In genomic region chr19:10403137-10404021, GRCh38 we compare ENCODE assay signal across 1 cellular context.
A peak's percentile ranks its signal among the peaks of the same experiment; 100 is the strongest.
TF ChIP-seq lines count a peak whose summit lies in the region.

TSS of gene CDC37 (minus strand) at chr19:10403542. CDS start at chr19:10403479, 63 bp downstream.

TF ChIP-seq in HepG2, 621 proteins besides CTCF, POLR2A, EP300 and RAD21 (continued from another document and continues in another):
- no peak for TF ChIP-seq ZNF646 (CRISPR knock-in tag; IDR thresholded peaks at IDR 0.05)
- no peak for TF ChIP-seq GZF1 (CRISPR knock-in tag; IDR thresholded peaks at IDR 0.05)
- TF ChIP-seq ATF5 (CRISPR knock-in tag; IDR thresholded peaks at IDR 0.05; ENCODE audit: low read depth) = no peak
- TF ChIP-seq NR1H2 (CRISPR knock-in tag; IDR thresholded peaks at IDR 0.05; ENCODE audit: borderline replicate concordance, low read depth) = no peak
- TF ChIP-seq MXD3 (CRISPR knock-in tag; IDR thresholded peaks at IDR 0.05) = no peak
- TF ChIP-seq RORA (CRISPR knock-in tag; IDR thresholded peaks at IDR 0.05) = no peak
- no peak for TF ChIP-seq ZNF143 (CRISPR knock-in tag; IDR thresholded peaks at IDR 0.05)
- 0 out of 2 replicates have a peak, but pooled peaks have one; percentile 67 for TF ChIP-seq NFATC3 (CRISPR knock-in tag; IDR thresholded peaks at IDR 0.05)
- TF ChIP-seq EEA1 (CRISPR knock-in tag; IDR thresholded peaks at IDR 0.05; ENCODE audit: borderline replicate concordance) = no peak
- TF ChIP-seq HOXD1 (CRISPR knock-in tag; IDR thresholded peaks at IDR 0.05) = 0 out of 2 replicates have a peak, but pooled peaks have one; percentile 41
- no peak for TF ChIP-seq ZNF180 (CRISPR knock-in tag; IDR thresholded peaks at IDR 0.05; ENCODE audit: borderline replicate concordance, low read depth)
- no peak for TF ChIP-seq CSRNP2 (CRISPR knock-in tag; conservative IDR thresholded peaks at IDR 0.05; ENCODE audit: low read depth)
- no peak for TF ChIP-seq ZSCAN5A (CRISPR knock-in tag; IDR thresholded peaks at IDR 0.05; ENCODE audit: borderline replicate concordance)
- TF ChIP-seq ZNF33B (CRISPR knock-in tag; IDR thresholded peaks at IDR 0.05) = no peak
- TF ChIP-seq ERF (CRISPR knock-in tag; IDR thresholded peaks at IDR 0.05) = peak; percentile 44; the same call in 1 of the 2 replicates
- TF ChIP-seq DR1 (CRISPR knock-in tag; IDR thresholded peaks at IDR 0.05) = 0 out of 2 replicates have a peak, but pooled peaks have one; percentile 46
- no peak; the same call in 1 of the 2 replicates for TF ChIP-seq MTERF4 (CRISPR knock-in tag; IDR thresholded peaks at IDR 0.05)
- no peak for TF ChIP-seq HNF1B (CRISPR knock-in tag; IDR thresholded peaks at IDR 0.05)
- no peak for TF ChIP-seq EZH2 (conservative IDR thresholded peaks at IDR 0.05; ENCODE audit: low read depth, low read length)
- no peak; the same call in 1 of the 2 replicates for TF ChIP-seq TP53 (CRISPR knock-in tag; conservative IDR thresholded peaks at IDR 0.05)
- TF ChIP-seq ZNF329 (CRISPR knock-in tag; IDR thresholded peaks at IDR 0.05; ENCODE audit: low read depth) = no peak
- TF ChIP-seq TCF7 (IDR thresholded peaks at IDR 0.05; ENCODE audit: low read depth) = no peak
- TF ChIP-seq TFDP1 (CRISPR knock-in tag; IDR thresholded peaks at IDR 0.05; ENCODE audit: borderline replicate concordance) = peak; percentile 60
- no peak for TF ChIP-seq HMG20A (CRISPR knock-in tag; IDR thresholded peaks at IDR 0.05; ENCODE audit: borderline replicate concordance)
- no peak for TF ChIP-seq RCOR2 (CRISPR knock-in tag; IDR thresholded peaks at IDR 0.05)
- no peak; the same call in 1 of the 2 replicates for TF ChIP-seq ZNF619 (CRISPR knock-in tag; IDR thresholded peaks at IDR 0.05)
- TF ChIP-seq ZNF382 (CRISPR knock-in tag; IDR thresholded peaks at IDR 0.05; ENCODE audit: borderline replicate concordance) = no peak
- TF ChIP-seq SMC3 (IDR thresholded peaks at IDR 0.05; ENCODE audit: low read length) = no peak
- no peak for TF ChIP-seq SOX13 (IDR thresholded peaks at IDR 0.05)
- TF ChIP-seq SOX13 (CRISPR knock-in tag; conservative IDR thresholded peaks at IDR 0.05 in 1 of 2, IDR thresholded peaks at IDR 0.05 in 1 of 2) = no peak
- no peak for TF ChIP-seq MEF2D (CRISPR knock-in tag; IDR thresholded peaks at IDR 0.05)
- peak; percentile 84 for TF ChIP-seq KAT8 (CRISPR knock-in tag; IDR thresholded peaks at IDR 0.05)
- peak; percentile 76; the same call in 1 of the 2 replicates for TF ChIP-seq ZNF761 (CRISPR knock-in tag; conservative IDR thresholded peaks at IDR 0.05)
- 0 out of 2 replicates have a peak, but pooled peaks have one; percentile 35 for TF ChIP-seq SMAD3 (CRISPR knock-in tag; IDR thresholded peaks at IDR 0.05)
- TF ChIP-seq ZNF264 (CRISPR knock-in tag; IDR thresholded peaks at IDR 0.05) = no peak
- no peak for TF ChIP-seq POGK (CRISPR knock-in tag; conservative IDR thresholded peaks at IDR 0.05)
- TF ChIP-seq, protein P1, sequence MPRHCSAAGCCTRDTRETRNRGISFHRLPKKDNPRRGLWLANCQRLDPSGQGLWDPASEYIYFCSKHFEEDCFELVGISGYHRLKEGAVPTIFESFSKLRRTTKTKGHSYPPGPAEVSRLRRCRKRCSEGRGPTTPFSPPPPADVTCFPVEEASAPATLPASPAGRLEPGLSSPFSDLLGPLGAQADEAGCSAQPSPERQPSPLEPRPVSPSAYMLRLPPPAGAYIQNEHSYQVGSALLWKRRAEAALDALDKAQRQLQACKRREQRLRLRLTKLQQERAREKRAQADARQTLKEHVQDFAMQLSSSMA (CRISPR knock-in tag; IDR thresholded peaks at IDR 0.05) = no peak
- TF ChIP-seq, protein P2, sequence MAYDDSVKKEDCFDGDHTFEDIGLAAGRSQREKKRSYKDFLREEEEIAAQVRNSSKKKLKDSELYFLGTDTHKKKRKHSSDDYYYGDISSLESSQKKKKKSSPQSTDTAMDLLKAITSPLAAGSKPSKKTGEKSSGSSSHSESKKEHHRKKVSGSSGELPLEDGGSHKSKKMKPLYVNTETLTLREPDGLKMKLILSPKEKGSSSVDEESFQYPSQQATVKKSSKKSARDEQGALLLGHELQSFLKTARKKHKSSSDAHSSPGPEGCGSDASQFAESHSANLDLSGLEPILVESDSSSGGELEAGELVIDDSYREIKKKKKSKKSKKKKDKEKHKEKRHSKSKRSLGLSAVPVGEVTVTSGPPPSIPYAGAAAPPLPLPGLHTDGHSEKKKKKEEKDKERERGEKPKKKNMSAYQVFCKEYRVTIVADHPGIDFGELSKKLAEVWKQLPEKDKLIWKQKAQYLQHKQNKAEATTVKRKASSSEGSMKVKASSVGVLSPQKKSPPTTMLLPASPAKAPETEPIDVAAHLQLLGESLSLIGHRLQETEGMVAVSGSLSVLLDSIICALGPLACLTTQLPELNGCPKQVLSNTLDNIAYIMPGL (CRISPR knock-in tag; IDR thresholded peaks at IDR 0.05; ENCODE audit: borderline replicate concordance in 1 of 2, low read depth in 1 of 2) = peak in 1 of 2 experiments; percentile 48; a peak in 1 of 4 replicates
- TF ChIP-seq HIC2 (CRISPR knock-in tag; IDR thresholded peaks at IDR 0.05; ENCODE audit: low read depth) = no peak
- peak; percentile 89 for TF ChIP-seq YY1 (IDR thresholded peaks at IDR 0.05; ENCODE audit: insufficient read depth, insufficient replicate concordance, low read depth, low read length)
